ENCODE assay signal across 8 cellular contexts in genomic region chr15:71743861-71744382, GRCh38.
DNase-seq lines count a peak whose midpoint lies in the region; ATAC-seq and TF ChIP-seq lines count a peak whose summit lies in the region.

No MANE protein-coding gene starts in this region.

- no peaks in the 10 kb centered on the region for H3K36me3 ChIP-seq in DOHH2 (ENCODE audit: control insufficient read depth, low read length)
- peaks cover 0 to 13% of the 10 kb centered on the region in 2 donors for H3K36me3 ChIP-seq in ascending aorta

- TF ChIP-seq CTCF in DOHH2 (IDR thresholded peaks at IDR 0.05; ENCODE audit: low read depth, low read length, poor library complexity, severe bottlenecking), result peak; percentile 74
- peak; percentile 70 for TF ChIP-seq CTCF in LNCaP clone FGC (IDR thresholded peaks at IDR 0.05; ENCODE audit: control insufficient read depth, extremely low read depth, insufficient read depth)
- TF ChIP-seq CTCF in ascending aorta (IDR thresholded peaks at IDR 0.05), result peak; percentile 39 to 70 (median 62)

- H3K27me3 ChIP-seq in DOHH2 (ENCODE audit: control insufficient read depth, low read length) (peaks cover 24% of the 10 kb centered on the region), ascending aorta (no peaks in the 10 kb centered on the region)

- intact Hi-C loops in ascending aorta (cut with DNase I), result loop anchor here (1.0 to 10.0 kb wide), 4 partner anchors 38 to 413 kb away; no protein-coding TSS in a partner anchor

- H3K79me2 ChIP-seq in DOHH2 (ENCODE audit: control insufficient read depth, low read length), result no peaks in the 10 kb centered on the region

- no peaks in the 10 kb centered on the region for H3F3A ChIP-seq in DOHH2 (ENCODE audit: control insufficient read depth, insufficient read depth)

- H4K20me1 ChIP-seq in DOHH2 (ENCODE audit: control insufficient read depth, insufficient read depth, low read depth, low read length), result no peaks in the 10 kb centered on the region

- no peak overlapping the region for H3K4me2 ChIP-seq in DOHH2 (ENCODE audit: low read length)

- H3K9me3 ChIP-seq in DOHH2 (ENCODE audit: control insufficient read depth, insufficient read depth, low read length) (no peaks in the 10 kb centered on the region), ascending aorta (no peaks in the 10 kb centered on the region)

- no peak for ATAC-seq in HG03025 (IDR thresholded peaks at IDR 0.05; ENCODE audit: low FRiP score, unreplicated experiment)
- ATAC-seq in GM18517 (IDR thresholded peaks at IDR 0.05; ENCODE audit: unreplicated experiment), result no peak

- DNase-seq in LNCaP clone FGC (ENCODE audit: low read depth) (no peak), T follicular helper cell (ENCODE audit: low read depth) (peak; percentile 39), ascending aorta (ENCODE audit: low spot score in 2 of 2) (peak in 1 of 2 donors; percentile 75), iPS-NIHi11 (ENCODE audit: low spot score) (peak; percentile 64)
- DNase-seq in stimulated activated CD4-positive, alpha-beta T cell treated with anti-CD3 and anti-CD28 coated beads, Interleukin-1b, Interleukin-23, amount 100 ng/mL, for 48 hours, result peak; percentile 39

- H3K4me1 ChIP-seq in DOHH2 (ENCODE audit: control insufficient read depth, low read length), result no peaks in the 10 kb centered on the region
- H3K4me1 ChIP-seq in ascending aorta, result peaks cover 0 to 8% of the 10 kb centered on the region in 2 donors

- H3K27ac ChIP-seq in DOHH2 (ENCODE audit: low read depth, low read length), result no peak overlapping the region
- peak overlapping the region in 1 of 2 donors; percentile 60 for H3K27ac ChIP-seq in ascending aorta

- H3K9me2 ChIP-seq in DOHH2 (replicated peaks; ENCODE audit: control insufficient read depth, low read length), result no peaks in the 10 kb centered on the region

- H3K4me3 ChIP-seq in DOHH2 (ENCODE audit: low read length) (no peak overlapping the region), LNCaP clone FGC (ENCODE audit: low read depth, low read length) (no peak overlapping the region), ascending aorta (no peak overlapping the region)
